22 cellular contexts compared by ENCODE assay signal in the genomic region with DNA sequence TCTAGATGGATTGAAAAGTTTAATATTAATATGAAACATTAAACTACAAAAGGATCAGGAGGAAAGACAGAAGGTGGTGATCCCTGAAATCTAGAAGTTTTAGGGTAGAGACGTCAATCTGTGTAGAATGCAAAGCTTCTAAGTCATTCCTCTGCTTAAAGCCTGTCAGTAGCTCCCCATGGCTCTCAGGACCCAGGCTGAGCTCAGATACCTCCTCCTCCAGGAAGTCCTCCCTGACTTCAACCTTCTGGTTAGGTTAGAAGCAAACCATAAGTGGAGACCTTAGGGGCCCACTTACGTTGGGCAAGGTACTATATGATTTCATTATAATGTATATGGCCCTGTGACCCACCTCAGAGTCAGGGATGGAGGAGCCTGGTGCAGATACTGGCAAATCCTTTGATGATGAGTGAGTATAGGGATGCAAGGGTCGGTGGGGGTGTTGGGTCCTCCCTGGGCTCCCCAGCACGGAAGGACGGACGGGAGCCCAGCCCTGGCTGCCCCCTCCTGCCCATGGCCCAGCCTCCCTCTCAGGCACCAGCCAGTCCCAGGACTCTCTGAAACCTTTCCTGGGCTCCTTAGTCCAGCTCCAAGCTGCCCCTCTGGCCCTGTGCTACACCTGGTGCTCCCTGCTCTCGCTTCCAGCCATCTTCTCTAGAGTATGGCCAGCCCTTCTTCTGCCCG.
"Had no signal": no experiment of that assay in that cellular context is flagged by ENCODE, and none has a peak within 500 bp of the region (broad histone marks: within the 10 kb centered on the region; RNA-seq: fewer than 3 reads in every experiment).

No MANE protein-coding gene starts in this region.

- H3K36me3 Mint-ChIP-seq: activated naive CD8-positive, alpha-beta T cell; naive thymus-derived CD8-positive, alpha-beta T cell had no signal

- FAIRE-seq: endometrium, keratinocyte had no signal

- H3K36me3 ChIP-seq: cardiac muscle cell, heart right ventricle, lower lobe of right lung, thyroid gland had no signal

- H3K9me3 Mint-ChIP-seq: activated CD4-positive, alpha-beta T cell treated with anti-CD3 and anti-CD28 coated beads, Interleukin-2, amount 10 ng/mL, durations not matched to agents 24 days and 14 days; activated CD8-positive, alpha-beta T cell treated with anti-CD3 and anti-CD28 coated beads for 36 hours; dendritic cell treated with granulocyte-macrophage colony-stimulating factor and Interleukin-4, amounts not matched to agents 40 ng/mL and 50 ng/mL, for 4 days; naive thymus-derived CD8-positive, alpha-beta T cell; stimulated activated naive CD8-positive, alpha-beta T cell treated with anti-CD3 and anti-CD28 coated beads, Interleukin-15, Interleukin-2, amounts not matched to agents 100 ng/mL and 50 ng/mL, for 24 hours had no signal

- ATAC-seq: activated CD4-positive, CD25-positive, alpha-beta regulatory T cell treated with anti-CD3 and anti-CD28 coated beads, Interleukin-2, amount 50 U/mL, for 24 hours; activated CD8-positive, alpha-beta memory T cell treated with anti-CD3 and anti-CD28 coated beads, Interleukin-2, amount 10 ng/mL, durations not matched to agents 7 days and 5 days; activated CD8-positive, alpha-beta T cell treated with anti-CD3 and anti-CD28 coated beads for 36 hours; heart right ventricle; lower lobe of right lung; naive thymus-derived CD8-positive, alpha-beta T cell had no signal

- DNase-seq: activated CD4-positive, alpha-beta T cell treated with anti-CD3 and anti-CD28 coated beads, Interleukin-2, amount 10 ng/mL, durations not matched to agents 24 days and 14 days; activated CD8-positive, alpha-beta memory T cell treated with anti-CD3 and anti-CD28 coated beads, Interleukin-2, amount 10 ng/mL, durations not matched to agents 7 days and 5 days; activated CD8-positive, alpha-beta T cell treated with anti-CD3 and anti-CD28 coated beads for 36 hours; activated gamma-delta T cell treated with Interleukin-2 at 50 U/mL for 16 hours; activated T-cell treated with anti-CD3 and anti-CD28 coated beads for 4 hours; effector CD4-positive, alpha-beta T cell; heart right ventricle; mesendoderm; naive thymus-derived CD8-positive, alpha-beta T cell; stimulated activated CD4-positive, alpha-beta T cell treated with anti-CD3 and anti-CD28 coated beads, Interleukin-12 subunit alpha, Interleukin-12 subunit beta, amount 100 ng/mL, for 4 hours; stimulated activated CD4-positive, alpha-beta T cell treated with anti-CD3 and anti-CD28 coated beads, Interleukin-4, amount 100 ng/mL, for 4 hours; substantia nigra; thyroid gland had no signal

- H3K4me3 Mint-ChIP-seq: activated CD4-positive, alpha-beta T cell treated with anti-CD3 and anti-CD28 coated beads, Interleukin-2, amount 10 ng/mL, durations not matched to agents 24 days and 14 days; activated CD8-positive, alpha-beta memory T cell treated with anti-CD3 and anti-CD28 coated beads, Interleukin-2, amount 10 ng/mL, durations not matched to agents 7 days and 5 days; activated CD8-positive, alpha-beta T cell treated with anti-CD3 and anti-CD28 coated beads for 36 hours; dendritic cell treated with granulocyte-macrophage colony-stimulating factor and Interleukin-4, amounts not matched to agents 40 ng/mL and 50 ng/mL, for 4 days; stimulated activated naive CD8-positive, alpha-beta T cell treated with anti-CD3 and anti-CD28 coated beads, Interleukin-15, Interleukin-2, amounts not matched to agents 100 ng/mL and 50 ng/mL, for 24 hours had no signal

- H3K27me3 ChIP-seq: cardiac muscle cell, heart right ventricle, thyroid gland had no signal

- H3K4me3 ChIP-seq: cardiac muscle cell, heart right ventricle, lower lobe of right lung, thyroid gland had no signal

- H3K27ac ChIP-seq: cardiac muscle cell, heart right ventricle, lower lobe of right lung, VCaP had no signal

- H3K9me3 ChIP-seq: heart right ventricle, lower lobe of right lung, thyroid gland had no signal

- H3K27me3 Mint-ChIP-seq: activated CD8-positive, alpha-beta T cell treated with anti-CD3 and anti-CD28 coated beads for 36 hours; activated naive CD8-positive, alpha-beta T cell; naive thymus-derived CD8-positive, alpha-beta T cell; stimulated activated naive CD8-positive, alpha-beta T cell treated with anti-CD3 and anti-CD28 coated beads, Interleukin-15, Interleukin-2, amounts not matched to agents 100 ng/mL and 50 ng/mL, for 24 hours had no signal

- H3K27ac Mint-ChIP-seq: activated CD8-positive, alpha-beta memory T cell treated with anti-CD3 and anti-CD28 coated beads, Interleukin-2, amount 10 ng/mL, durations not matched to agents 7 days and 5 days; activated CD8-positive, alpha-beta T cell treated with anti-CD3 and anti-CD28 coated beads for 36 hours; dendritic cell treated with granulocyte-macrophage colony-stimulating factor and Interleukin-4, amounts not matched to agents 40 ng/mL and 50 ng/mL, for 4 days; stimulated activated naive CD8-positive, alpha-beta T cell treated with anti-CD3 and anti-CD28 coated beads, Interleukin-15, Interleukin-2, amounts not matched to agents 100 ng/mL and 50 ng/mL, for 24 hours had no signal
